Comparison of ENCODE assay signal across 8 cellular contexts in the genomic region with DNA sequence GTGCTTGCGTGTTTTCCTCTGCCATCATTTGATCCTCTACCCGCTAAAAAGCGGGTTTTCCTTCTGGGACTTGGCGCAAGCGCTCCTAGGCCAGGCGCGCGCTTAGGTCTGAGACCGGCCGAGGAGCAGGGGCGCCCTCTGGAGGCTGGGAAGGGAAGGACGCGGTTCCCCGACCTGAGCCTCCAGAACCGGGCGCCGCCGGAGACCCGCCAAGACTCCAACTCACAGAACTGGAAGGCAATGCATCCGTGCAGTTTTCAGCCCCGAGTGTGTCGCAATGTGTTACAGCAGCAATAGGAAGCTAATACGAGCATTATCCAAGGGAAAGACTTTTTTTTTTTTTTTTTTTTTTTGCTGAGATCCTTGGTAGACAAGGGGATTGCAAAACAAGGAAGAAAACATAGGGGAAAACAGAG.
A peak's percentile ranks its signal among the peaks of the same experiment; 100 is the strongest.
DNase-seq lines count a peak whose midpoint lies in the region; ATAC-seq and TF ChIP-seq lines count a peak whose summit lies in the region.

No MANE protein-coding gene starts in this region.

- H3K4me3 Mint-ChIP-seq in nephron progenitor cell, result peak overlapping the region; percentile 60

- H3K4me1 Mint-ChIP-seq in nephron progenitor cell, result peaks cover 13% of the 10 kb centered on the region

- DNase-seq in DMS 273 (lab: John Stamatoyannopoulos, UW; ENCODE audit: unreplicated experiment), result peak; percentile 15
- no peak for DNase-seq in DMS 273 treated with DMSO at 0.1 percent for 48 hours (lab: John Stamatoyannopoulos, UW)
- peak; percentile 67 for DNase-seq in activated CD4-positive, alpha-beta T cell treated with anti-CD3 and anti-CD28 coated beads for 48 hours
- DNase-seq in epidermal melanocyte (ENCODE audit: insufficient read length, low spot score), result peak; percentile 80
- DNase-seq in nephron progenitor cell, result peak; percentile 87
- no peak for DNase-seq in NCI-H187 treated with DMSO at 0.1 percent for 48 hours (lab: John Stamatoyannopoulos, UW)
- no peak for DNase-seq in NCI-H226

- no peak overlapping the region for H3K27ac Mint-ChIP-seq in nephron progenitor cell

- H3K9me3 Mint-ChIP-seq in nephron progenitor cell, result no peaks in the 10 kb centered on the region

- TF ChIP-seq CTCF in nephron progenitor cell (IDR thresholded peaks at IDR 0.05), result peak; percentile 92

- ATAC-seq in HG03354 (IDR thresholded peaks at IDR 0.05; ENCODE audit: poor library complexity, severe bottlenecking, unreplicated experiment), result peak; percentile 89

- H3K27me3 Mint-ChIP-seq in nephron progenitor cell (ENCODE audit: low read depth, poor library complexity), result peaks cover 31% of the 10 kb centered on the region

- H3K36me3 Mint-ChIP-seq in nephron progenitor cell (ENCODE audit: low read depth), result no peaks in the 10 kb centered on the region

Comparison
In these comparisons a context has a peak if more than half of its experiments do, and no peak if none do; other contexts are left out.
1. DNase-seq: peak in DMS 273 (single experiment), activated CD4-positive, alpha-beta T cell treated with anti-CD3 and anti-CD28 coated beads for 48 hours (single experiment), epidermal melanocyte (single experiment) and nephron progenitor cell (single experiment); none in DMS 273 treated with DMSO at 0.1 percent for 48 hours (single experiment), NCI-H187 treated with DMSO at 0.1 percent for 48 hours (single experiment) and NCI-H226 (single experiment).